24 cellular contexts compared by ENCODE assay signal in genomic region chr3:192434186-192434585, GRCh38.
"Had no signal": no experiment of that assay in that cellular context is flagged by ENCODE, and none has a peak within 500 bp of the region (broad histone marks: within the 10 kb centered on the region; RNA-seq: fewer than 3 reads in every experiment).

No MANE protein-coding gene starts in this region.

- DNase-seq: dermis blood vessel endothelial cell; endodermal cell; erythroblast; foreskin keratinocyte; kidney; left cardiac atrium; left ventricle myocardium superior; mesendoderm; naive B cell; occipital lobe; retina; spleen; stimulated activated CD4-positive, alpha-beta T cell treated with anti-CD3 and anti-CD28 coated beads, Interleukin-15, amount 100 ng/mL, for 24 hours; stimulated activated CD4-positive, alpha-beta T cell treated with anti-CD3 and anti-CD28 coated beads, Interleukin-1b, Interleukin-23, amount 100 ng/mL, for 48 hours; stimulated activated CD4-positive, alpha-beta T cell treated with anti-CD3 and anti-CD28 coated beads, Interleukin-4, amount 100 ng/mL, for 24 hours; tibial artery; upper lobe of left lung had no signal

- H3K4me3 Mint-ChIP-seq: endodermal cell; naive B cell; nephron; stimulated activated memory B cell treated with anti-CD40 and anti-IgM and Interleukin-4, amounts not matched to agents 10 μg/mL and 1 μg/mL and 100 μg/mL, for 72 hours; stimulated activated naive CD8-positive, alpha-beta T cell treated with anti-CD3 and anti-CD28 coated beads, Interleukin-15, Interleukin-2, amounts not matched to agents 100 ng/mL and 50 ng/mL, for 24 hours had no signal

- H3K9me3 ChIP-seq: prostate gland, spleen, tibial artery, upper lobe of left lung, vagina had no signal

- ATAC-seq: foreskin keratinocyte; left cardiac atrium; left ventricle myocardium superior; sciatic nerve; stimulated activated memory B cell treated with anti-CD40 and anti-IgM and Interleukin-4, amounts not matched to agents 10 μg/mL and 1 μg/mL and 100 μg/mL, for 72 hours had no signal

- H3K4me1 Mint-ChIP-seq: endodermal cell; naive B cell; nephron; stimulated activated memory B cell treated with anti-CD40 and anti-IgM and Interleukin-4, amounts not matched to agents 10 μg/mL and 1 μg/mL and 100 μg/mL, for 72 hours had no signal

- H3K36me3 Mint-ChIP-seq: naive B cell; stimulated activated memory B cell treated with anti-CD40 and anti-IgM and Interleukin-4, amounts not matched to agents 10 μg/mL and 1 μg/mL and 100 μg/mL, for 72 hours had no signal

- H3K27ac Mint-ChIP-seq: endodermal cell; naive B cell; nephron; stimulated activated memory B cell treated with anti-CD40 and anti-IgM and Interleukin-4, amounts not matched to agents 10 μg/mL and 1 μg/mL and 100 μg/mL, for 72 hours; stimulated activated naive CD8-positive, alpha-beta T cell treated with anti-CD3 and anti-CD28 coated beads, Interleukin-15, Interleukin-2, amounts not matched to agents 100 ng/mL and 50 ng/mL, for 24 hours had no signal

- FAIRE-seq: endothelial cell of umbilical vein, kidney had no signal
